ENCODE assay signal across 15 cellular contexts in genomic region chr1:43671626-43672330, GRCh38. TPM values are rescaled to one million over a fixed set of nuclear protein-coding genes. Genes with fewer than 3 reads are reported as not detected.
A peak's percentile ranks its signal among the peaks of the same experiment; 100 is the strongest.
DNase-seq lines count a peak whose midpoint lies in the region; ATAC-seq and TF ChIP-seq lines count a peak whose summit lies in the region.
"Had no signal": no experiment of that assay in that cellular context is flagged by ENCODE, and none has a peak within 500 bp of the region (broad histone marks: within the 10 kb centered on the region; RNA-seq: fewer than 3 reads in every experiment).

No MANE protein-coding gene starts in this region.

- dilution Hi-C loops in mammary epithelial cell (cut with HindIII; ENCODE audit: low sequenced_read_pairs) = no loop called here

- H3K4me3 ChIP-seq in breast epithelium (no peak overlapping the region), mammary epithelial cell (replicated peaks in 1 of 3; ENCODE audit: insufficient read depth in 1 of 3, low read depth in 2 of 3, low read length in 3 of 3) (no peak overlapping the region), left ventricle myocardium inferior (no peak overlapping the region), upper lobe of left lung (no peak overlapping the region), prostate gland (no peak overlapping the region), tibial nerve (no peak overlapping the region)
- H3K4me3 ChIP-seq: colonic mucosa, SJCRH30, thoracic aorta had no signal

- no TSS peak for BruUV-seq in MCF 10A (replicated peaks; lab: Mats Ljungman, UMichigan)
- BruUV-seq in mammary epithelial cell (replicated peaks; lab: Mats Ljungman, UMichigan) = no TSS peak

- H3K27ac Mint-ChIP-seq in MCF 10A (ENCODE audit: low read depth, unreplicated experiment) = peak overlapping the region; percentile 78
- H3K27ac Mint-ChIP-seq: activated B cell treated with CpG ODN at 0.5 μM for 24 hours had no signal

- H3K9me3 ChIP-seq in breast epithelium (no peaks in the 10 kb centered on the region), mammary epithelial cell (replicated peaks; ENCODE audit: insufficient read depth, low read length) (no peaks in the 10 kb centered on the region), left ventricle myocardium inferior (replicated peaks) (no peaks in the 10 kb centered on the region), upper lobe of left lung (no peaks in the 10 kb centered on the region), prostate gland (no peaks in the 10 kb centered on the region), tibial nerve (no peaks in the 10 kb centered on the region)
- H3K9me3 ChIP-seq: colonic mucosa, SJCRH30, thoracic aorta had no signal

- H3K9ac ChIP-seq in mammary epithelial cell (ENCODE audit: insufficient read depth, low read length) = no peak overlapping the region

- no peak overlapping the region for H3K4me3 Mint-ChIP-seq in MCF 10A (ENCODE audit: unreplicated experiment)
- H3K4me3 Mint-ChIP-seq: activated B cell treated with CpG ODN at 0.5 μM for 24 hours had no signal

- intact Hi-C loops in MCF 10A (cut with micrococcal nuclease) (no loop called here), breast epithelium (cut with DNase I; ENCODE audit: low total_unique reads) (no loop called here), mammary epithelial cell (cut with micrococcal nuclease) (no loop called here), left ventricle myocardium inferior (cut with micrococcal nuclease) (no loop called here), prostate gland (cut with DNase I) (no loop called here)

- POLR2A ChIA-PET in MCF 10A (lab: Yijun Ruan, JAX) = interaction anchor here (0.6 to 3.6 kb wide), 6 partner anchors 9 to 1946 kb away, joined by 3 to 18 read pairs (median 4); partner anchors contain the start of genes KDM4A and ST3GAL3

- peaks cover 47% of the 10 kb centered on the region for H3K79me2 ChIP-seq in mammary epithelial cell (ENCODE audit: insufficient read depth, low read length)

- in situ Hi-C loops in mammary epithelial cell (cut with MboI; ENCODE audit: low sequenced_read_pairs in 2 of 2) = loop anchor here in 1 of 2 donors (25.0 kb wide), 3 partner anchors 91 to 434 kb away; partner anchors contain the start of genes ARTN and IPO13

- H3K36me3 Mint-ChIP-seq in MCF 10A (ENCODE audit: insufficient read depth, unreplicated experiment) = peaks cover 100% of the 10 kb centered on the region

- H3K27ac ChIP-seq in breast epithelium = peak overlapping the region in 1 of 2 donors; percentile 58
- no peak overlapping the region for H3K27ac ChIP-seq in mammary epithelial cell (ENCODE audit: insufficient read depth, low read depth, low read length)
- H3K27ac ChIP-seq in left ventricle myocardium inferior (replicated peaks) = peak overlapping the region; percentile 30
- H3K27ac ChIP-seq in upper lobe of left lung = no peak overlapping the region
- H3K27ac ChIP-seq in prostate gland = no peak overlapping the region
- H3K27ac ChIP-seq in tibial nerve = no peak overlapping the region
- H3K27ac ChIP-seq: colonic mucosa, SJCRH30, thoracic aorta had no signal

- no peaks in the 10 kb centered on the region for H4K20me1 ChIP-seq in mammary epithelial cell (ENCODE audit: insufficient read depth, low read length)

- TF ChIP-seq CTCF in MCF 10A (IDR thresholded peaks at IDR 0.05; ENCODE audit: unreplicated experiment) = no peak
- TF ChIP-seq CTCF in breast epithelium (IDR thresholded peaks at IDR 0.05) = no peak
- TF ChIP-seq CTCF in mammary epithelial cell (conservative IDR thresholded peaks at IDR 0.05 in 1 of 2, IDR thresholded peaks at IDR 0.05 in 1 of 2; ENCODE audit: extremely low read depth in 1 of 2, insufficient read depth in 1 of 2, low read depth in 1 of 2, low read length in 2 of 2) = no peak
- TF ChIP-seq CTCF in left ventricle myocardium inferior (IDR thresholded peaks at IDR 0.05; ENCODE audit: borderline replicate concordance) = no peak
- no peak for TF ChIP-seq CTCF in upper lobe of left lung (IDR thresholded peaks at IDR 0.05)
- no peak for TF ChIP-seq CTCF in prostate gland (IDR thresholded peaks at IDR 0.05)
- no peak for TF ChIP-seq CTCF in tibial nerve (IDR thresholded peaks at IDR 0.05)

- no peaks in the 10 kb centered on the region for H3K9me3 Mint-ChIP-seq in MCF 10A (ENCODE audit: unreplicated experiment)
- H3K9me3 Mint-ChIP-seq: activated B cell treated with CpG ODN at 0.5 μM for 24 hours had no signal

- DNase-seq in MCF 10A (ENCODE audit: unreplicated experiment) = peak; percentile 48
- DNase-seq in breast epithelium (ENCODE audit: low spot score in 2 of 2) = no peak
- DNase-seq in mammary epithelial cell = peak; percentile 61
- DNase-seq in left ventricle myocardium inferior = no peak
- no peak for DNase-seq in upper lobe of left lung
- no peak for DNase-seq in HT-29 (ENCODE audit: low spot score)
- no peak for DNase-seq in prostate gland (ENCODE audit: low spot score)
- DNase-seq in tibial nerve (ENCODE audit: low spot score in 2 of 2) = no peak
- DNase-seq: activated B cell treated with CpG ODN at 0.5 μM for 24 hours; activated T-cell treated with anti-CD3 and anti-CD28 coated beads, Interleukin-2, amount 50 U/mL, for 48 hours; colonic mucosa; NCI-H1105 treated with DMSO at 0.1 percent for 48 hours; NCI-H524; SJCRH30 had no signal

- peaks cover 13% of the 10 kb centered on the region for H3K4me1 Mint-ChIP-seq in MCF 10A (ENCODE audit: insufficient read depth, unreplicated experiment)

- ATAC-seq in upper lobe of left lung (ENCODE audit: low FRiP score in 2 of 2) = peak; percentile 44 to 63

- TF ChIP-seq EP300 in upper lobe of left lung (IDR thresholded peaks at IDR 0.05) = no peak
- no peak for TF ChIP-seq EP300 in tibial nerve (IDR thresholded peaks at IDR 0.05)

- H3K4me2 ChIP-seq in mammary epithelial cell (ENCODE audit: insufficient read depth, low read depth, low read length) = no peak overlapping the region

- H2AFZ ChIP-seq in mammary epithelial cell (ENCODE audit: low read depth, low read length) = no peak overlapping the region

- H3K27me3 Mint-ChIP-seq in MCF 10A (ENCODE audit: insufficient read depth, unreplicated experiment) = no peaks in the 10 kb centered on the region
- H3K27me3 Mint-ChIP-seq: activated B cell treated with CpG ODN at 0.5 μM for 24 hours had no signal

- TF ChIP-seq POLR2A in breast epithelium (IDR thresholded peaks at IDR 0.05) (no peak), upper lobe of left lung (IDR thresholded peaks at IDR 0.05) (no peak), prostate gland (IDR thresholded peaks at IDR 0.05) (no peak), tibial nerve (IDR thresholded peaks at IDR 0.05) (no peak)

- no peaks in the 10 kb centered on the region for H3K27me3 ChIP-seq in breast epithelium
- no peaks in the 10 kb centered on the region for H3K27me3 ChIP-seq in mammary epithelial cell (ENCODE audit: insufficient read depth, low read length)
- no peaks in the 10 kb centered on the region for H3K27me3 ChIP-seq in left ventricle myocardium inferior (ENCODE audit: low read depth)
- no peaks in the 10 kb centered on the region for H3K27me3 ChIP-seq in upper lobe of left lung
- H3K27me3 ChIP-seq in prostate gland (replicated peaks; ENCODE audit: insufficient read depth) = no peaks in the 10 kb centered on the region
- no peaks in the 10 kb centered on the region for H3K27me3 ChIP-seq in tibial nerve
- H3K27me3 ChIP-seq: colonic mucosa, SJCRH30 had no signal

- 94% methylated on average over 9 of the region's 10 CpGs for WGBS in mammary epithelial cell (ENCODE audit: low coverage, missing lambda C conversion rate)
- WGBS in upper lobe of left lung, 2 donors = 88 to 94% methylated on average over 10 of the region's 10 CpGs
- WGBS in prostate gland = 84% methylated on average over 10 of the region's 10 CpGs
- 86 to 91% methylated on average over 10 of the region's 10 CpGs for WGBS in tibial nerve, 2 donors

- H3K4me1 ChIP-seq in breast epithelium = no peaks in the 10 kb centered on the region
- H3K4me1 ChIP-seq in mammary epithelial cell (ENCODE audit: insufficient read depth, low read length) = peaks cover 30% of the 10 kb centered on the region
- peaks cover 14% of the 10 kb centered on the region for H3K4me1 ChIP-seq in left ventricle myocardium inferior
- H3K4me1 ChIP-seq in upper lobe of left lung = no peaks in the 10 kb centered on the region
- peaks cover 6% of the 10 kb centered on the region for H3K4me1 ChIP-seq in prostate gland (replicated peaks)
- no peaks in the 10 kb centered on the region for H3K4me1 ChIP-seq in tibial nerve
- H3K4me1 ChIP-seq: colonic mucosa had no signal

- H3K36me3 ChIP-seq in breast epithelium = peaks cover 29% of the 10 kb centered on the region
- peaks cover 47% of the 10 kb centered on the region for H3K36me3 ChIP-seq in mammary epithelial cell (ENCODE audit: insufficient read depth, low read length)
- H3K36me3 ChIP-seq in left ventricle myocardium inferior = peaks cover 97% of the 10 kb centered on the region
- peaks cover 58 to 99% (median 94%) of the 10 kb centered on the region in 4 donors for H3K36me3 ChIP-seq in upper lobe of left lung
- H3K36me3 ChIP-seq in prostate gland = peaks cover 6 to 10% of the 10 kb centered on the region in 2 donors
- H3K36me3 ChIP-seq in tibial nerve = peaks cover 9 to 98% (median 39%) of the 10 kb centered on the region in 3 donors

- CTCF ChIA-PET in MCF 10A (lab: Yijun Ruan, JAX) = interaction anchor here (0.6 to 0.9 kb wide), 5 partner anchors 34 to 371 kb away, joined by 3 to 4 read pairs (median 3); no protein-coding TSS in a partner anchor
- CTCF ChIA-PET in mammary epithelial cell (lab: Charles Lee; ENCODE audit: low non-redundant PET) = interaction anchor here (0.6 kb wide), 1 partner anchor 20 kb away, joined by 4 read pairs; no protein-coding TSS in a partner anchor

RNA-seq across cellular contexts. Expression of gene KDM4A, which starts 21.8 kb away (rescaled TPM):
- 42.5 and 48.1 TPM in 2 replicates for total RNA-seq in MCF 10A (2022)
- 10 to 100 TPM; 28.6 to 46.1 (median 35.1) TPM for total RNA-seq in breast epithelium
- total RNA-seq in mammary epithelial cell = 10 to 100 TPM; 52.5 to 59.7 TPM
- 18.3 TPM for polyA plus RNA-seq in mammary epithelial cell
- 85.9 TPM for polyA minus RNA-seq in mammary epithelial cell
- 15.3 TPM for total RNA-seq in left ventricle myocardium inferior
- 10 to 100 TPM; 30.1 to 63.4 (median 45.3) TPM for total RNA-seq in upper lobe of left lung
- 23.0 and 25.2 TPM in 2 replicates for total RNA-seq in HT-29 (2014; rRNA removed; shearing (Covaris generic))
- 10 to 100 TPM; 39.2 to 43.7 TPM for total RNA-seq in prostate gland
- total RNA-seq in tibial nerve = 10 to 100 TPM; 24.3 to 40.8 (median 32.8) TPM

RNA-seq across cellular contexts. Expression of gene ST3GAL3, which starts 35.6 kb away (rescaled TPM):
- 22.4 and 24.2 TPM in 2 replicates for total RNA-seq in MCF 10A (2022)
- 10 to 100 TPM; 14.0 to 23.0 (median 19.7) TPM for total RNA-seq in breast epithelium
- total RNA-seq in mammary epithelial cell = 10 to 100 TPM; 10.7 to 20.2 TPM
- polyA plus RNA-seq in mammary epithelial cell = 7.8 TPM
- polyA minus RNA-seq in mammary epithelial cell = 60.4 TPM
- total RNA-seq in left ventricle myocardium inferior = 29.9 TPM
- 10 to 100 TPM; 14.4 to 46.1 (median 19.2) TPM for total RNA-seq in upper lobe of left lung
- total RNA-seq in HT-29 (2014; rRNA removed; shearing (Covaris generic)) = 4.6 and 4.8 TPM in 2 replicates
- total RNA-seq in prostate gland = 10 to 100 TPM; 13.8 to 35.0 TPM
- 10 to 100 TPM; 20.7 to 27.0 (median 24.1) TPM for total RNA-seq in tibial nerve

Comparison
In these comparisons a context has a peak if more than half of its experiments do, and no peak if none do; other contexts are left out.
1. DNase-seq: peak in MCF 10A (single experiment) and mammary epithelial cell (single experiment); none in breast epithelium (0 of 2), left ventricle myocardium inferior (single experiment), upper lobe of left lung (0 of 2), HT-29 (single experiment), prostate gland (single experiment) and tibial nerve (0 of 2).